Comparison of ENCODE assay signal across 1 cellular context in genomic region chrX:153953342-153953830, GRCh38.
TF ChIP-seq lines count a peak whose summit lies in the region.

No MANE protein-coding gene starts in this region.

TF ChIP-seq in HCT116, 20 proteins besides CTCF, POLR2A, EP300 and RAD21 (continued from another document):
- TF ChIP-seq YY1 (IDR thresholded peaks at IDR 0.05; ENCODE audit: extremely low read depth, insufficient replicate concordance, low read depth, low read length) = no peak
- TF ChIP-seq FOSL1 (IDR thresholded peaks at IDR 0.05; ENCODE audit: low read depth) = no peak
- TF ChIP-seq EZH2phosphoT487 (IDR thresholded peaks at IDR 0.05; ENCODE audit: borderline replicate concordance) = no peak
- TF ChIP-seq MAX (IDR thresholded peaks at IDR 0.05) = no peak
- no peak for TF ChIP-seq EGR1 (IDR thresholded peaks at IDR 0.05; ENCODE audit: low read depth)
- no peak for TF ChIP-seq EZH2 (IDR thresholded peaks at IDR 0.05)
